17 cellular contexts compared by ENCODE assay signal in genomic region chr3:10334042-10334441, GRCh38. TPM values are rescaled to one million over a fixed set of nuclear protein-coding genes. Genes with fewer than 3 reads are reported as not detected.
"Had no signal": no experiment of that assay in that cellular context is flagged by ENCODE, and none has a peak within 500 bp of the region (broad histone marks: within the 10 kb centered on the region; RNA-seq: fewer than 3 reads in every experiment).

No MANE protein-coding gene starts in this region.

- H3K4me3 ChIP-seq: colonic mucosa, heart right ventricle, left lung had no signal

- DNase-seq: activated CD4-positive, alpha-beta T cell treated with anti-CD3 and anti-CD28 coated beads, Interleukin-2, amount 50 U/mL, for 48 hours; activated naive CD4-positive, alpha-beta T cell treated with anti-CD3 and anti-CD28 coated beads, Interleukin-2, amount 10 ng/mL, durations not matched to agents 7 days and 5 days; activated T-cell treated with anti-CD3 and anti-CD28 coated beads, Interleukin-2, amount 50 U/mL, for 1 hour; colonic mucosa; effector CD8-positive, alpha-beta T cell; foreskin keratinocyte; heart right ventricle; left lung; stimulated activated CD4-positive, alpha-beta T cell treated with anti-CD3 and anti-CD28 coated beads, Interleukin-1b, Interleukin-23, amount 100 ng/mL, for 48 hours; stimulated activated naive CD8-positive, alpha-beta T cell treated with anti-CD3 and anti-CD28 coated beads, Interleukin-15, amount 100 ng/mL, for 72 hours; T-helper 1 cell; T1000; WERI-Rb-1 had no signal

- H3K9me3 ChIP-seq: colonic mucosa, heart right ventricle, left lung had no signal

- H3K4me1 ChIP-seq: colonic mucosa, foreskin keratinocyte, heart right ventricle, left lung had no signal

- H3K36me3 ChIP-seq: colonic mucosa, heart right ventricle, left lung, WERI-Rb-1 had no signal

- H3K27me3 ChIP-seq: colonic mucosa had no signal

- H3K27ac ChIP-seq: colonic mucosa, foreskin keratinocyte, heart right ventricle, left lung, WERI-Rb-1 had no signal

- ATAC-seq: left lung; sciatic nerve; stimulated activated naive CD8-positive, alpha-beta T cell treated with anti-CD3 and anti-CD28 coated beads, Interleukin-15, amount 100 ng/mL, for 72 hours had no signal

RNA-seq across cellular contexts. Expression of gene GHRL, which starts 41.3 kb away (rescaled TPM):
- total RNA-seq: endothelial cell of umbilical vein, foreskin keratinocyte, occipital lobe, pulmonary artery endothelial cell had no signal
